Comparison of ENCODE assay signal across 15 cellular contexts in genomic region chr22:24496661-24497060, GRCh38. TPM values are rescaled to one million over a fixed set of nuclear protein-coding genes. Genes with fewer than 3 reads are reported as not detected.
A peak's percentile ranks its signal among the peaks of the same experiment; 100 is the strongest.
DNase-seq lines count a peak whose midpoint lies in the region; ATAC-seq and TF ChIP-seq lines count a peak whose summit lies in the region.
"Had no signal": no experiment of that assay in that cellular context is flagged by ENCODE, and none has a peak within 500 bp of the region (broad histone marks: within the 10 kb centered on the region; RNA-seq: fewer than 3 reads in every experiment).

No MANE protein-coding gene starts in this region.

- DNase-seq in HL-60 (ENCODE audit: low read depth in 1 of 2, low spot score in 1 of 2) (no peak), cerebellum (ENCODE audit: low spot score) (peak; percentile 71), progenitor cell of endocrine pancreas (ENCODE audit: low spot score, unreplicated experiment) (no peak)
- no peak for DNase-seq in naive thymus-derived CD4-positive, alpha-beta T cell
- DNase-seq: EL, NCI-H1436, NCI-H2029 treated with DMSO at 0.1 percent for 48 hours, NCI-H510A treated with DMSO at 0.1 percent for 48 hours had no signal

- peaks cover 38% of the 10 kb centered on the region for H3K4me1 Mint-ChIP-seq in progenitor cell of endocrine pancreas (ENCODE audit: low read depth)
- H3K4me1 Mint-ChIP-seq in naive thymus-derived CD4-positive, alpha-beta T cell = peaks cover 11 to 22% (median 15%) of the 10 kb centered on the region in 7 donors

- H3K4me3 Mint-ChIP-seq in progenitor cell of endocrine pancreas (ENCODE audit: low read depth) = peak overlapping the region; percentile 7
- H3K4me3 Mint-ChIP-seq in naive thymus-derived CD4-positive, alpha-beta T cell = no peak overlapping the region

- peaks cover 3% of the 10 kb centered on the region for H3K36me3 Mint-ChIP-seq in progenitor cell of endocrine pancreas (ENCODE audit: insufficient read depth)
- H3K36me3 Mint-ChIP-seq in naive thymus-derived CD4-positive, alpha-beta T cell = peaks cover 0 to 4% (median 4%) of the 10 kb centered on the region in 5 donors

- H3K4me3 ChIP-seq in HL-60 (replicated peaks; ENCODE audit: insufficient read depth, low read length) = no peak overlapping the region
- no peak overlapping the region for H3K4me3 ChIP-seq in naive thymus-derived CD4-positive, alpha-beta T cell (ENCODE audit: low read length)
- H3K4me3 ChIP-seq: BLaER1 had no signal

- TF ChIP-seq CTCF in HL-60 (IDR thresholded peaks at IDR 0.05; ENCODE audit: insufficient read depth, low read length) = no peak
- TF ChIP-seq CTCF in progenitor cell of endocrine pancreas (IDR thresholded peaks at IDR 0.05; ENCODE audit: unreplicated experiment) = no peak

- CTCF ChIA-PET in naive thymus-derived CD4-positive, alpha-beta T cell (lab: Charles Lee) = interaction anchor here (0.8 kb wide), 1 partner anchor 69 kb away, joined by 3 read pairs; the partner anchor contains the start of gene ADORA2A

- no peaks in the 10 kb centered on the region for H3K36me3 ChIP-seq in naive thymus-derived CD4-positive, alpha-beta T cell (ENCODE audit: control insufficient read depth in 2 of 3, insufficient read depth in 3 of 3, low read length in 3 of 3)
- H3K36me3 ChIP-seq: BLaER1 had no signal

- peaks cover 68% of the 10 kb centered on the region for H3K27me3 Mint-ChIP-seq in progenitor cell of endocrine pancreas
- peaks cover 14 to 49% (median 24%) of the 10 kb centered on the region in 5 donors for H3K27me3 Mint-ChIP-seq in naive thymus-derived CD4-positive, alpha-beta T cell

- peaks cover 0 to 8% of the 10 kb centered on the region in 2 donors for H3K4me1 ChIP-seq in naive thymus-derived CD4-positive, alpha-beta T cell (ENCODE audit: control insufficient read depth in 2 of 2, insufficient read depth in 2 of 2, low read length in 2 of 2)

- ATAC-seq in SK-N-SH treated with all-trans-retinoic acid at 6 μM for 48 hours (peak; percentile 21; the same call in 1 of the 3 replicates), HG03025 (IDR thresholded peaks at IDR 0.05; ENCODE audit: low FRiP score, unreplicated experiment) (no peak), GM19328 (IDR thresholded peaks at IDR 0.05; ENCODE audit: unreplicated experiment) (no peak)
- ATAC-seq in naive thymus-derived CD4-positive, alpha-beta T cell = no peak

- peaks cover 4% of the 10 kb centered on the region for H3K9me3 Mint-ChIP-seq in progenitor cell of endocrine pancreas (ENCODE audit: low read depth)
- H3K9me3 Mint-ChIP-seq in naive thymus-derived CD4-positive, alpha-beta T cell = no peaks in the 10 kb centered on the region

- intact Hi-C loops in naive thymus-derived CD4-positive, alpha-beta T cell (cut with micrococcal nuclease) = no loop called here

- H3K27ac ChIP-seq in HL-60 (replicated peaks) = peak overlapping the region; percentile 60
- H3K27ac ChIP-seq in naive thymus-derived CD4-positive, alpha-beta T cell (ENCODE audit: low read depth, low read length) = no peak overlapping the region
- H3K27ac ChIP-seq: BLaER1 had no signal

- no peak overlapping the region for H3K27ac Mint-ChIP-seq in progenitor cell of endocrine pancreas
- no peak overlapping the region for H3K27ac Mint-ChIP-seq in naive thymus-derived CD4-positive, alpha-beta T cell

- POLR2A ChIA-PET in naive thymus-derived CD4-positive, alpha-beta T cell (lab: Charles Lee) = no interaction called here

- H3K9me3 ChIP-seq in naive thymus-derived CD4-positive, alpha-beta T cell (ENCODE audit: control insufficient read depth in 2 of 3, low read length in 3 of 3) = no peaks in the 10 kb centered on the region

- no peaks in the 10 kb centered on the region for H3K27me3 ChIP-seq in HL-60 (ENCODE audit: insufficient read depth, poor library complexity, severe bottlenecking)
- H3K27me3 ChIP-seq in naive thymus-derived CD4-positive, alpha-beta T cell (ENCODE audit: control insufficient read depth in 2 of 2, insufficient read depth in 2 of 2, low read length in 2 of 2) = no peaks in the 10 kb centered on the region
- H3K27me3 ChIP-seq: BLaER1 had no signal

TF ChIP-seq in SK-N-SH treated with all-trans-retinoic acid at 6 μM for 48 hours, 23 proteins besides CTCF, POLR2A, EP300 and RAD21:
- TF ChIP-seq ZNF565 (CRISPR knock-in tag; conservative IDR thresholded peaks at IDR 0.05; ENCODE audit: low read depth) (no peak), ZFP30 (CRISPR knock-in tag; IDR thresholded peaks at IDR 0.05) (no peak), ZC3H10 (CRISPR knock-in tag; IDR thresholded peaks at IDR 0.05) (no peak), TCF4 (CRISPR knock-in tag; IDR thresholded peaks at IDR 0.05; ENCODE audit: borderline replicate concordance) (no peak), TSHZ2 (CRISPR knock-in tag; IDR thresholded peaks at IDR 0.05) (no peak), SNAI2 (CRISPR knock-in tag; IDR thresholded peaks at IDR 0.05) (no peak), CREB5 (CRISPR knock-in tag; IDR thresholded peaks at IDR 0.05; ENCODE audit: low read depth) (no peak), OSR1 (CRISPR knock-in tag; IDR thresholded peaks at IDR 0.05) (no peak), PPARA (CRISPR knock-in tag; IDR thresholded peaks at IDR 0.05; ENCODE audit: borderline replicate concordance) (no peak)
- TF ChIP-seq, protein P1, sequence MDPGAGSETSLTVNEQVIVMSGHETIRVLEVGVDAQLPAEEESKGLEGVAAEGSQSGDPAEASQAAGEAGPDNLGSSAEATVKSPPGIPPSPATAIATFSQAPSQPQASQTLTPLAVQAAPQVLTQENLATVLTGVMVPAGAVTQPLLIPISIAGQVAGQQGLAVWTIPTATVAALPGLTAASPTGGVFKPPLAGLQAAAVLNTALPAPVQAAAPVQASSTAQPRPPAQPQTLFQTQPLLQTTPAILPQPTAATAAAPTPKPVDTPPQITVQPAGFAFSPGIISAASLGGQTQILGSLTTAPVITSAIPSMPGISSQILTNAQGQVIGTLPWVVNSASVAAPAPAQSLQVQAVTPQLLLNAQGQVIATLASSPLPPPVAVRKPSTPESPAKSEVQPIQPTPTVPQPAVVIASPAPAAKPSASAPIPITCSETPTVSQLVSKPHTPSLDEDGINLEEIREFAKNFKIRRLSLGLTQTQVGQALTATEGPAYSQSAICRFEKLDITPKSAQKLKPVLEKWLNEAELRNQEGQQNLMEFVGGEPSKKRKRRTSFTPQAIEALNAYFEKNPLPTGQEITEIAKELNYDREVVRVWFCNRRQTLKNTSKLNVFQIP (CRISPR knock-in tag; IDR thresholded peaks at IDR 0.05; ENCODE audit: borderline replicate concordance, low read depth) = no peak

RNA-seq across cellular contexts. Expression of gene UPB1, which starts 1.5 kb away (rescaled TPM):
- 0.45 TPM for total RNA-seq in cerebellum
- total RNA-seq in progenitor cell of endocrine pancreas = 0.50 and 0.75 TPM in 2 replicates
- 1 to 10 TPM in 4 of 5 experiments, under 1 TPM in 1; 0.70 to 3.4 (median 2.1) TPM for total RNA-seq in naive thymus-derived CD4-positive, alpha-beta T cell
- polyA plus RNA-seq in naive thymus-derived CD4-positive, alpha-beta T cell = under 1 TPM; 0.14 to 0.15 TPM
- total RNA-seq: H4, LHCN-M2 had no signal
- polyA plus RNA-seq: AG04450 had no signal

RNA-seq across cellular contexts. Expression of gene GUCD1, which starts 58.3 kb away (rescaled TPM):
- total RNA-seq in cerebellum = 39.1 TPM
- 62.0 and 67.5 TPM in 2 replicates for total RNA-seq in progenitor cell of endocrine pancreas
- 100 to 1,000 TPM in 1 of 5 experiments, 10 to 100 TPM in 4; 57.9 to 131 (median 63.4) TPM for total RNA-seq in naive thymus-derived CD4-positive, alpha-beta T cell
- polyA plus RNA-seq in naive thymus-derived CD4-positive, alpha-beta T cell = 10 to 100 TPM; 33.1 to 54.5 TPM

RNA-seq across cellular contexts. Expression of gene SNRPD3, which starts 59.1 kb away (rescaled TPM):
- 121 TPM for total RNA-seq in cerebellum
- 124 and 125 TPM in 2 replicates for total RNA-seq in progenitor cell of endocrine pancreas
- total RNA-seq in naive thymus-derived CD4-positive, alpha-beta T cell = 10 to 100 TPM; 47.5 to 94.5 (median 73.9) TPM
- polyA plus RNA-seq in naive thymus-derived CD4-positive, alpha-beta T cell = 10 to 100 TPM; 84.2 to 95.1 TPM
